ENCODE assay signal across 26 cellular contexts in the genomic region with DNA sequence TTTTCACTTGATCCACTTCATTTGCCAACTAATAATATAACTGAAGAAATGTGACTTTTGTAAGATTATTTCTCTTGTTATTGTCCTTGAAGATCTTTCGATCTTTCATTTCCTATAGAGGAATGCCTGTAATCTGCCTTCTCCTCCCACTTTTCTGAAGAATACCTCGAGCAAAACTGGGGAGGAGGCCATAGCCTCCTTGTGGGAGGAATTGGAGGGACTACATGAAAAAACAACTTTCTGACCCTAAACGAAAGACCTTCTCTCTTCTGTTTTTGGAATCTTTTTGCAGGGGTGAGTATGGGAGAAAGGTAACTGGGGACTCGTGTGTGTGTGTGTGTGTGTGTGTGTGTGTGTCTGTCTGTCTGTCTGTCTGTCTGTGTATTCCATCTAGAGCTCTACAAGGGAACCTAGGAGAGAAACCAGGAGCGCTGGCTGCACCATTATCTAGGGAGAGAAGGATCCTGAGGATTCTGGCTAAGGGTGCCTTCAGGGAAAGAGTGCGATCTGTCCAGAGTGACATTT. TPM values are rescaled to one million over a fixed set of nuclear protein-coding genes. Genes with fewer than 3 reads are reported as not detected.
DNase-seq lines count a peak whose midpoint lies in the region; ATAC-seq and TF ChIP-seq lines count a peak whose summit lies in the region.
"Had no signal": no experiment of that assay in that cellular context is flagged by ENCODE, and none has a peak within 500 bp of the region (broad histone marks: within the 10 kb centered on the region; RNA-seq: fewer than 3 reads in every experiment).

No MANE protein-coding gene starts in this region.

- H3K9me3 Mint-ChIP-seq in WTC11: no peaks in the 10 kb centered on the region
- no peaks in the 10 kb centered on the region for H3K9me3 Mint-ChIP-seq in nephron progenitor cell
- no peaks in the 10 kb centered on the region for H3K9me3 Mint-ChIP-seq in natural killer cell treated with Interleukin-12 subunit alpha and Interleukin-12 subunit beta and Interleukin-15 and Interleukin-18, amount 100 ng/mL, for 72 hours
- H3K9me3 Mint-ChIP-seq in natural killer cell: peaks cover 0 to 2% of the 10 kb centered on the region in 2 donors
- H3K9me3 Mint-ChIP-seq: CD8-positive, alpha-beta T cell had no signal

- H3K27ac Mint-ChIP-seq in WTC11 (no peak overlapping the region), nephron progenitor cell (peak overlapping the region; percentile 43), natural killer cell (no peak overlapping the region)
- no peak overlapping the region for H3K27ac Mint-ChIP-seq in natural killer cell treated with Interleukin-12 subunit alpha and Interleukin-12 subunit beta and Interleukin-15 and Interleukin-18, amount 100 ng/mL, for 72 hours
- H3K27ac Mint-ChIP-seq: CD8-positive, alpha-beta T cell had no signal

- H3K4me3 ChIP-seq in A673 (ENCODE audit: low read depth, low read length, poor library complexity, severe bottlenecking) (no peak overlapping the region), fibroblast of the aortic adventitia (ENCODE audit: low read depth, low read length) (no peak overlapping the region)

- no TSS peak for BruUV-seq in A673 (replicated peaks; lab: Mats Ljungman, UMichigan)

- TF ChIP-seq CTCF in A673 (conservative IDR thresholded peaks at IDR 0.05; ENCODE audit: low read depth, low read length): 0 out of 2 replicates have a peak, but pooled peaks have one; percentile 25
- TF ChIP-seq CTCF in WTC11 (IDR thresholded peaks at IDR 0.05): no peak
- peak; percentile 23 for TF ChIP-seq CTCF in fibroblast of the aortic adventitia (IDR thresholded peaks at IDR 0.05; ENCODE audit: insufficient read depth, low read length)
- no peak for TF ChIP-seq CTCF in nephron progenitor cell (IDR thresholded peaks at IDR 0.05)
- no peak for TF ChIP-seq CTCF in natural killer cell (IDR thresholded peaks at IDR 0.05)

- no peaks in the 10 kb centered on the region for H3K27me3 Mint-ChIP-seq in WTC11 (ENCODE audit: low read depth)
- H3K27me3 Mint-ChIP-seq in nephron progenitor cell (ENCODE audit: low read depth, poor library complexity): no peaks in the 10 kb centered on the region
- H3K27me3 Mint-ChIP-seq in natural killer cell treated with Interleukin-12 subunit alpha and Interleukin-12 subunit beta and Interleukin-15 and Interleukin-18, amount 100 ng/mL, for 72 hours: peaks cover 7% of the 10 kb centered on the region in 2 donors
- H3K27me3 Mint-ChIP-seq in natural killer cell (ENCODE audit: low read depth in 2 of 2): peaks cover 3 to 6% of the 10 kb centered on the region in 2 donors

- no peak overlapping the region for H3K4me3 Mint-ChIP-seq in WTC11
- H3K4me3 Mint-ChIP-seq in nephron progenitor cell: no peak overlapping the region
- H3K4me3 Mint-ChIP-seq in natural killer cell treated with Interleukin-12 subunit alpha and Interleukin-12 subunit beta and Interleukin-15 and Interleukin-18, amount 100 ng/mL, for 72 hours: no peak overlapping the region
- H3K4me3 Mint-ChIP-seq in natural killer cell: no peak overlapping the region
- H3K4me3 Mint-ChIP-seq: CD8-positive, alpha-beta T cell had no signal

- peaks cover 29% of the 10 kb centered on the region for H3K4me1 ChIP-seq in A673 (ENCODE audit: insufficient read depth, low read length, poor library complexity, severe bottlenecking)

- H3K27ac ChIP-seq in A673 (ENCODE audit: low read depth, low read length, poor library complexity, severe bottlenecking): peak overlapping the region; percentile 97
- H3K27ac ChIP-seq: 22Rv1, KMS-11, RWPE1 had no signal

- ATAC-seq in WTC11 (peak; percentile 60; the same call in 1 of the 2 replicates), natural killer cell (no peak), left colon (no peak)
- no peak for ATAC-seq in natural killer cell treated with Interleukin-12 subunit alpha and Interleukin-12 subunit beta and Interleukin-15 and Interleukin-18, amount 100 ng/mL, for 72 hours
- ATAC-seq: CD8-positive, alpha-beta T cell had no signal

- DNase-seq in A673 (ENCODE audit: low spot score) (peak; percentile 51), WTC11 (ENCODE audit: low spot score) (no peak), fibroblast of the aortic adventitia (ENCODE audit: low read depth) (no peak), nephron progenitor cell (no peak), natural killer cell (no peak), T1000 (lab: John Stamatoyannopoulos, UW) (no peak), left colon (no peak)
- no peak for DNase-seq in natural killer cell treated with Interleukin-12 subunit alpha and Interleukin-12 subunit beta and Interleukin-15 and Interleukin-18, amount 100 ng/mL, for 72 hours (ENCODE audit: low spot score)
- DNase-seq: AML-193; C1 segment of cervical spinal cord; CD8-positive, alpha-beta T cell; NCI-H1092 treated with DMSO at 0.1 percent for 48 hours; NCI-H146; NCI-H2029 treated with DMSO at 0.1 percent for 48 hours; NCI-H2171; NCI-H345; NCI-H524; NCI-H774; NK-92 treated with Interleukin-12 subunit alpha and Interleukin-12 subunit beta, amount 100 ng/mL, for 24 hours; SHP77 treated with DMSO at 0.1 percent for 48 hours; SK-N-SH had no signal

- no peaks in the 10 kb centered on the region for H3K36me3 ChIP-seq in A673 (ENCODE audit: insufficient read depth, low read length, poor library complexity, severe bottlenecking)

- H3K4me1 Mint-ChIP-seq in WTC11 (peaks cover 13% of the 10 kb centered on the region), nephron progenitor cell (no peaks in the 10 kb centered on the region), natural killer cell (peaks cover 0 to 6% of the 10 kb centered on the region in 2 donors)
- H3K4me1 Mint-ChIP-seq in natural killer cell treated with Interleukin-12 subunit alpha and Interleukin-12 subunit beta and Interleukin-15 and Interleukin-18, amount 100 ng/mL, for 72 hours (ENCODE audit: low read depth in 2 of 2): no peaks in the 10 kb centered on the region

- no peaks in the 10 kb centered on the region for H3K27me3 ChIP-seq in A673 (replicated peaks; ENCODE audit: insufficient read depth, low read depth, low read length, poor library complexity)

- POLR2A ChIA-PET in A673 (lab: Charles Lee; ENCODE audit: low non-redundant PET) (no interaction called here), WTC11 (lab: Charles Lee) (no interaction called here)

- intact Hi-C loops in A673 (cut with micrococcal nuclease; ENCODE audit: unreplicated experiment) (no loop called here), natural killer cell (cut with micrococcal nuclease) (no loop called here), left colon (cut with DNase I, micrococcal nuclease) (no loop called here)

- no peaks in the 10 kb centered on the region for H3K9me3 ChIP-seq in A673 (ENCODE audit: low read depth, low read length, poor library complexity, severe bottlenecking)
- H3K9me3 ChIP-seq: SK-N-SH had no signal

- H3K36me3 Mint-ChIP-seq in WTC11: no peaks in the 10 kb centered on the region
- no peaks in the 10 kb centered on the region for H3K36me3 Mint-ChIP-seq in nephron progenitor cell (ENCODE audit: low read depth)
- H3K36me3 Mint-ChIP-seq in natural killer cell treated with Interleukin-12 subunit alpha and Interleukin-12 subunit beta and Interleukin-15 and Interleukin-18, amount 100 ng/mL, for 72 hours: no peaks in the 10 kb centered on the region
- no peaks in the 10 kb centered on the region for H3K36me3 Mint-ChIP-seq in natural killer cell
- H3K36me3 Mint-ChIP-seq: CD8-positive, alpha-beta T cell had no signal

- CTCF ChIA-PET in A673 (lab: Charles Lee) (interaction anchor here (0.6 kb wide), 1 partner anchor 233 kb away, joined by 7 read pairs; no protein-coding TSS in a partner anchor), WTC11 (lab: Charles Lee) (no interaction called here)

TF ChIP-seq in WTC11, 78 proteins besides CTCF, POLR2A, EP300 and RAD21 (continues in another document):
- TF ChIP-seq KAT7 (CRISPR knock-in tag; IDR thresholded peaks at IDR 0.05; ENCODE audit: borderline replicate concordance): no peak
- TF ChIP-seq, protein P1, sequence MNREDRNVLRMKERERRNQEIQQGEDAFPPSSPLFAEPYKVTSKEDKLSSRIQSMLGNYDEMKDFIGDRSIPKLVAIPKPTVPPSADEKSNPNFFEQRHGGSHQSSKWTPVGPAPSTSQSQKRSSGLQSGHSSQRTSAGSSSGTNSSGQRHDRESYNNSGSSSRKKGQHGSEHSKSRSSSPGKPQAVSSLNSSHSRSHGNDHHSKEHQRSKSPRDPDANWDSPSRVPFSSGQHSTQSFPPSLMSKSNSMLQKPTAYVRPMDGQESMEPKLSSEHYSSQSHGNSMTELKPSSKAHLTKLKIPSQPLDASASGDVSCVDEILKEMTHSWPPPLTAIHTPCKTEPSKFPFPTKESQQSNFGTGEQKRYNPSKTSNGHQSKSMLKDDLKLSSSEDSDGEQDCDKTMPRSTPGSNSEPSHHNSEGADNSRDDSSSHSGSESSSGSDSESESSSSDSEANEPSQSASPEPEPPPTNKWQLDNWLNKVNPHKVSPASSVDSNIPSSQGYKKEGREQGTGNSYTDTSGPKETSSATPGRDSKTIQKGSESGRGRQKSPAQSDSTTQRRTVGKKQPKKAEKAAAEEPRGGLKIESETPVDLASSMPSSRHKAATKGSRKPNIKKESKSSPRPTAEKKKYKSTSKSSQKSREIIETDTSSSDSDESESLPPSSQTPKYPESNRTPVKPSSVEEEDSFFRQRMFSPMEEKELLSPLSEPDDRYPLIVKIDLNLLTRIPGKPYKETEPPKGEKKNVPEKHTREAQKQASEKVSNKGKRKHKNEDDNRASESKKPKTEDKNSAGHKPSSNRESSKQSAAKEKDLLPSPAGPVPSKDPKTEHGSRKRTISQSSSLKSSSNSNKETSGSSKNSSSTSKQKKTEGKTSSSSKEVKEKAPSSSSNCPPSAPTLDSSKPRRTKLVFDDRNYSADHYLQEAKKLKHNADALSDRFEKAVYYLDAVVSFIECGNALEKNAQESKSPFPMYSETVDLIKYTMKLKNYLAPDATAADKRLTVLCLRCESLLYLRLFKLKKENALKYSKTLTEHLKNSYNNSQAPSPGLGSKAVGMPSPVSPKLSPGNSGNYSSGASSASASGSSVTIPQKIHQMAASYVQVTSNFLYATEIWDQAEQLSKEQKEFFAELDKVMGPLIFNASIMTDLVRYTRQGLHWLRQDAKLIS (CRISPR knock-in tag; IDR thresholded peaks at IDR 0.05; ENCODE audit: borderline replicate concordance): no peak
- TF ChIP-seq, protein P2, sequence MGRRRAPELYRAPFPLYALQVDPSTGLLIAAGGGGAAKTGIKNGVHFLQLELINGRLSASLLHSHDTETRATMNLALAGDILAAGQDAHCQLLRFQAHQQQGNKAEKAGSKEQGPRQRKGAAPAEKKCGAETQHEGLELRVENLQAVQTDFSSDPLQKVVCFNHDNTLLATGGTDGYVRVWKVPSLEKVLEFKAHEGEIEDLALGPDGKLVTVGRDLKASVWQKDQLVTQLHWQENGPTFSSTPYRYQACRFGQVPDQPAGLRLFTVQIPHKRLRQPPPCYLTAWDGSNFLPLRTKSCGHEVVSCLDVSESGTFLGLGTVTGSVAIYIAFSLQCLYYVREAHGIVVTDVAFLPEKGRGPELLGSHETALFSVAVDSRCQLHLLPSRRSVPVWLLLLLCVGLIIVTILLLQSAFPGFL (CRISPR knock-in tag; IDR thresholded peaks at IDR 0.05; ENCODE audit: borderline replicate concordance): no peak

RNA-seq across cellular contexts. Expression of gene MAB21L3, which starts 32.4 kb away (rescaled TPM):
- total RNA-seq in A673 (2021) (2.7 and 4.8 TPM in 2 replicates), WTC11 (2021) (not detected in 3 replicates), fibroblast of the aortic adventitia (ENCODE audit: low replicate concordance) (0.18 and 0.41 TPM in 2 replicates), natural killer cell (not detected), left colon (1 to 10 TPM; 4.7 to 5.7 TPM)
- total RNA-seq in natural killer cell treated with Interleukin-12 subunit alpha and Interleukin-12 subunit beta and Interleukin-15 and Interleukin-18, amount 100 ng/mL, for 72 hours: not detected
- total RNA-seq: CD8-positive, alpha-beta T cell; H4; HT1080 had no signal

Comparison
In these comparisons a context has a peak if more than half of its experiments do, and no peak if none do; other contexts are left out.
1. CTCF ChIP-seq: peak in A673 (single experiment) and fibroblast of the aortic adventitia (single experiment); none in WTC11 (single experiment), nephron progenitor cell (single experiment) and natural killer cell (single experiment).